In the genomic region with DNA sequence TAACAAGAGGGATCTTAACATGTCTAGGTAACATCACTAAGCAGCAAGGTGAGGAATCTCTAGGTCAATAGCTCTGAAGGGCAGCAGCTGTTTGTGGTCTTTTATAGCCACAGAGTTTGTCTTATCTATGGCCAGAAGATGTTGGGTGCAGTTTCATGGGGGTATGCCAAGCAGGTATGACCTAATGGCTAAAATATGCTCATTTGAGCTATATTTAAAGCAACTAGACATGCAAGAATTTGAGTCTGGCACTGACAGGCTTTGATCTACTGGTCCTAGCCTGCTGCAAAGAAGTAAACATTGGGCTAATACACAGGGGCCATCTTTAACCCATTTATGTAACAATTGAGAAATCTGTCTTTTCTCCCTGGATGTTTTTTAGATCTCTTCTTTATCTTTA, we compare ENCODE assay signal across 12 cellular contexts. TPM values are rescaled to one million over a fixed set of nuclear protein-coding genes. Genes with fewer than 3 reads are reported as not detected.
DNase-seq lines count a peak whose midpoint lies in the region; ATAC-seq and TF ChIP-seq lines count a peak whose summit lies in the region.
"Had no signal": no experiment of that assay in that cellular context is flagged by ENCODE, and none has a peak within 500 bp of the region (broad histone marks: within the 10 kb centered on the region; RNA-seq: fewer than 3 reads in every experiment).

No MANE protein-coding gene starts in this region.

- no peak overlapping the region for H3K9ac ChIP-seq in PC-3 (ENCODE audit: low read length)

- H3K4me1 Mint-ChIP-seq in natural killer cell treated with Interleukin-12 subunit alpha and Interleukin-12 subunit beta and Interleukin-15 and Interleukin-18, amount 100 ng/mL, for 72 hours (ENCODE audit: low read depth in 2 of 2) = peaks cover 0 to 2% of the 10 kb centered on the region in 2 donors
- H3K4me1 Mint-ChIP-seq: central memory CD8-positive, alpha-beta T cell had no signal

- no peak overlapping the region for H3K27ac Mint-ChIP-seq in natural killer cell treated with Interleukin-12 subunit alpha and Interleukin-12 subunit beta and Interleukin-15 and Interleukin-18, amount 100 ng/mL, for 72 hours

- no TSS peak for BruUV-seq in PC-3 (replicated peaks; lab: Mats Ljungman, UMichigan)

- no peak overlapping the region for H3K27ac ChIP-seq in PC-3 (ENCODE audit: low read length)
- H3K27ac ChIP-seq: testis had no signal

- H3K4me1 ChIP-seq in PC-3 (ENCODE audit: insufficient read depth, low read length) = peaks cover 12% of the 10 kb centered on the region
- H3K4me1 ChIP-seq: testis had no signal

- H3K4me3 ChIP-seq in PC-3 (ENCODE audit: low read length) (no peak overlapping the region), epithelial cell of proximal tubule (ENCODE audit: low read depth, low read length) (no peak overlapping the region)
- H3K4me3 ChIP-seq: testis had no signal

- ATAC-seq in PC-3 = peak; percentile 66
- ATAC-seq in omental fat pad (ENCODE audit: low FRiP score) = peak; percentile 88
- no peak for ATAC-seq in HG03565 (IDR thresholded peaks at IDR 0.05; ENCODE audit: unreplicated experiment)
- no peak for ATAC-seq in natural killer cell treated with Interleukin-12 subunit alpha and Interleukin-12 subunit beta and Interleukin-15 and Interleukin-18, amount 100 ng/mL, for 72 hours

- peak overlapping the region; percentile 6; the same call in 1 of the 2 replicates for H3K4me2 ChIP-seq in PC-3 (ENCODE audit: low read length)

- POLR2A ChIA-PET in PC-3 (lab: Charles Lee; ENCODE audit: unreplicated experiment) = interaction anchor here (0.7 kb wide), 1 partner anchor 213 kb away, joined by 9 read pairs; no protein-coding TSS in a partner anchor

- H3K27me3 Mint-ChIP-seq in natural killer cell treated with Interleukin-12 subunit alpha and Interleukin-12 subunit beta and Interleukin-15 and Interleukin-18, amount 100 ng/mL, for 72 hours = peaks cover 28 to 30% of the 10 kb centered on the region in 2 donors

- no peaks in the 10 kb centered on the region for H3K27me3 ChIP-seq in PC-3 (ENCODE audit: low read length)
- H3K27me3 ChIP-seq: testis had no signal

- no peaks in the 10 kb centered on the region for H3K79me2 ChIP-seq in PC-3 (ENCODE audit: low read length)

- H3F3A ChIP-seq in PC-3 (ENCODE audit: low read length, unreplicated experiment) = no peaks in the 10 kb centered on the region

- H4K20me1 ChIP-seq in PC-3 (ENCODE audit: low read length) = no peaks in the 10 kb centered on the region

- CTCF ChIA-PET in PC-3 (lab: Charles Lee) = interaction anchor here (0.5 kb wide), 1 partner anchor 15 kb away, joined by 4 read pairs; no protein-coding TSS in a partner anchor

- H2AFZ ChIP-seq in PC-3 (ENCODE audit: low read length) = no peak overlapping the region

- intact Hi-C loops in PC-3 (cut with micrococcal nuclease) = no loop called here

- no peaks in the 10 kb centered on the region for H3K9me3 Mint-ChIP-seq in natural killer cell treated with Interleukin-12 subunit alpha and Interleukin-12 subunit beta and Interleukin-15 and Interleukin-18, amount 100 ng/mL, for 72 hours
- H3K9me3 Mint-ChIP-seq: central memory CD8-positive, alpha-beta T cell had no signal

- TF ChIP-seq CTCF in PC-3 (conservative IDR thresholded peaks at IDR 0.05; ENCODE audit: low read depth, low read length) (no peak), epithelial cell of proximal tubule (conservative IDR thresholded peaks at IDR 0.05; ENCODE audit: low read depth, low read length) (no peak), omental fat pad (IDR thresholded peaks at IDR 0.05) (no peak)

- no peaks in the 10 kb centered on the region for H3K9me3 ChIP-seq in PC-3 (ENCODE audit: low read length)
- H3K9me3 ChIP-seq: testis had no signal

- no peaks in the 10 kb centered on the region for H3K36me3 Mint-ChIP-seq in natural killer cell treated with Interleukin-12 subunit alpha and Interleukin-12 subunit beta and Interleukin-15 and Interleukin-18, amount 100 ng/mL, for 72 hours

- DNase-seq in ELR (ENCODE audit: low read depth) (peak; percentile 84), PC-3 (peak; percentile 80), epithelial cell of proximal tubule (ENCODE audit: low read depth) (peak; percentile 26), omental fat pad (ENCODE audit: low spot score) (no peak)
- no peak for DNase-seq in activated T-cell treated with anti-CD3 and anti-CD28 coated beads, Interleukin-2, amount 50 U/mL, for 48 hours
- DNase-seq in activated CD8-positive, alpha-beta memory T cell treated with anti-CD3 and anti-CD28 coated beads, Interleukin-2, amount 50 U/mL, for 48 hours = no peak
- DNase-seq in natural killer cell treated with Interleukin-12 subunit alpha and Interleukin-12 subunit beta and Interleukin-15 and Interleukin-18, amount 100 ng/mL, for 72 hours (ENCODE audit: low spot score) = no peak
- DNase-seq: NCI-H1436; stimulated activated CD4-positive, alpha-beta T cell treated with anti-CD3 and anti-CD28 coated beads, Interleukin-1b, Interleukin-23, amount 100 ng/mL, for 48 hours; testis had no signal

- H3K36me3 ChIP-seq in PC-3 (ENCODE audit: low read depth, low read length) = no peaks in the 10 kb centered on the region

- H3K9me2 ChIP-seq in PC-3 (replicated peaks; ENCODE audit: low read length) = no peaks in the 10 kb centered on the region

- H3K4me3 Mint-ChIP-seq in natural killer cell treated with Interleukin-12 subunit alpha and Interleukin-12 subunit beta and Interleukin-15 and Interleukin-18, amount 100 ng/mL, for 72 hours = no peak overlapping the region
- H3K4me3 Mint-ChIP-seq: central memory CD8-positive, alpha-beta T cell had no signal

RNA-seq across cellular contexts. Expression of gene UGP2, which starts 13.9 kb away (rescaled TPM):
- total RNA-seq in PC-3 (2014; rRNA removed) (48.4 and 55.8 TPM in 2 replicates), epithelial cell of proximal tubule (72.6 and 107 TPM in 2 replicates), omental fat pad (100 to 1,000 TPM; 107 to 361 (median 319) TPM)
- 10 to 100 TPM; 85.9 to 90.8 TPM for total RNA-seq in natural killer cell treated with Interleukin-12 subunit alpha and Interleukin-12 subunit beta and Interleukin-15 and Interleukin-18, amount 100 ng/mL, for 72 hours

Comparison
In these comparisons a context has a peak if more than half of its experiments do, and no peak if none do; other contexts are left out.
1. DNase-seq: peak in ELR (single experiment), PC-3 (single experiment) and epithelial cell of proximal tubule (single experiment); none in omental fat pad (single experiment), activated T-cell treated with anti-CD3 and anti-CD28 coated beads, Interleukin-2, amount 50 U/mL, for 48 hours (0 of 2), activated CD8-positive, alpha-beta memory T cell treated with anti-CD3 and anti-CD28 coated beads, Interleukin-2, amount 50 U/mL, for 48 hours (single experiment) and natural killer cell treated with Interleukin-12 subunit alpha and Interleukin-12 subunit beta and Interleukin-15 and Interleukin-18, amount 100 ng/mL, for 72 hours (single experiment).
2. ATAC-seq: peak in PC-3 (single experiment) and omental fat pad (single experiment); none in HG03565 (single experiment) and natural killer cell treated with Interleukin-12 subunit alpha and Interleukin-12 subunit beta and Interleukin-15 and Interleukin-18, amount 100 ng/mL, for 72 hours (0 of 2).